8 cellular contexts compared by ENCODE assay signal in genomic region chr1:68495968-68496679, GRCh38. TPM values are rescaled to one million over a fixed set of nuclear protein-coding genes. Genes with fewer than 3 reads are reported as not detected.
A peak's percentile ranks its signal among the peaks of the same experiment; 100 is the strongest.
DNase-seq lines count a peak whose midpoint lies in the region; ATAC-seq and TF ChIP-seq lines count a peak whose summit lies in the region.

No MANE protein-coding gene starts in this region.

- peak; percentile 1 to 37 for DNase-seq in NCI-H2081 (lab: John Stamatoyannopoulos, UW)
- DNase-seq in NCI-H2081 treated with DMSO at 0.1 percent for 48 hours (lab: John Stamatoyannopoulos, UW), result no peak
- DNase-seq in H4 (ENCODE audit: low spot score), result peak; percentile 21
- peak; percentile 8 for DNase-seq in NCI-H1105 (lab: John Stamatoyannopoulos, UW)
- no peak for DNase-seq in ascending aorta (ENCODE audit: low spot score in 2 of 2)
- no peak for DNase-seq in lung (ENCODE audit: low spot score)
- no peak for DNase-seq in aorta
- DNase-seq in foreskin melanocyte, result no peak

- intact Hi-C loops in ascending aorta (cut with DNase I) (loop anchor here (5.0 kb wide), 1 partner anchor 369 kb away; no protein-coding TSS in a partner anchor), aorta (cut with DNase I) (no loop called here)

- 8 to 12% methylated on average over 21 of the region's 21 CpGs for WGBS in lung, 2 donors
- 8 to 10% methylated on average over 21 of the region's 21 CpGs for WGBS in aorta, 2 donors

- ATAC-seq in lung (ENCODE audit: insufficient read depth, low FRiP score), result no peak
- no peak for ATAC-seq in aorta (ENCODE audit: low FRiP score)

- H3K9me3 ChIP-seq in ascending aorta (no peaks in the 10 kb centered on the region), lung (ENCODE audit: control insufficient read depth in 2 of 2, insufficient read depth in 1 of 2, low read length in 1 of 2) (no peaks in the 10 kb centered on the region), aorta (ENCODE audit: control insufficient read depth, low read length) (no peaks in the 10 kb centered on the region)

- H3K4me1 ChIP-seq in ascending aorta (peaks cover 2 to 7% of the 10 kb centered on the region in 2 donors), lung (ENCODE audit: control insufficient read depth in 2 of 2, insufficient read depth in 2 of 2, low read length in 2 of 2) (peaks cover 2 to 9% of the 10 kb centered on the region in 2 donors), aorta (ENCODE audit: control insufficient read depth in 1 of 2, insufficient read depth in 2 of 2, low read length in 2 of 2) (peaks cover 0 to 3% of the 10 kb centered on the region in 2 donors)

- no peak overlapping the region for H3K27ac ChIP-seq in ascending aorta
- no peak overlapping the region for H3K27ac ChIP-seq in lung (ENCODE audit: low read depth in 1 of 2, low read length in 1 of 2)
- no peak overlapping the region for H3K27ac ChIP-seq in aorta (ENCODE audit: low read depth in 1 of 2, low read length in 2 of 2)

- H3K4me3 ChIP-seq in ascending aorta, result peak overlapping the region; percentile 59 to 69
- H3K4me3 ChIP-seq in lung, result peak overlapping the region; percentile 58
- H3K4me3 ChIP-seq in aorta (ENCODE audit: low read length in 2 of 2), result peak overlapping the region; percentile 57 to 82

- H3K27me3 ChIP-seq in ascending aorta (no peaks in the 10 kb centered on the region), lung (ENCODE audit: control insufficient read depth, insufficient read depth) (no peaks in the 10 kb centered on the region), aorta (ENCODE audit: control insufficient read depth in 1 of 2, insufficient read depth in 2 of 2, low read length in 1 of 2) (no peaks in the 10 kb centered on the region)

- TF ChIP-seq CTCF in ascending aorta (IDR thresholded peaks at IDR 0.05) (no peak), lung (IDR thresholded peaks at IDR 0.05; ENCODE audit: control extremely low read depth, extremely low read depth) (no peak)

- no peaks in the 10 kb centered on the region for H3K36me3 ChIP-seq in ascending aorta
- H3K36me3 ChIP-seq in lung (ENCODE audit: control insufficient read depth in 2 of 2, insufficient read depth in 2 of 2, low read length in 2 of 2), result no peaks in the 10 kb centered on the region
- H3K36me3 ChIP-seq in aorta (ENCODE audit: control insufficient read depth in 1 of 2, insufficient read depth in 2 of 2, low read length in 1 of 2), result no peaks in the 10 kb centered on the region

RNA-seq across cellular contexts. Expression of gene DEPDC1, which starts 0.8 kb away (rescaled TPM):
- total RNA-seq in H4 (2014; rRNA removed; shearing (Covaris generic)), result 53.8 and 81.0 TPM in 2 replicates
- not detected for total RNA-seq in ascending aorta
- total RNA-seq in lung, result 1 to 10 TPM in 1 of 2 donors, under 1 TPM in 1; 0.46 to 4.1 TPM
- polyA plus RNA-seq in lung, result under 1 TPM; 0.28 to 0.33 TPM
- total RNA-seq in aorta, result under 1 TPM in 1 of 2 donors, not detected in 1; 0.99 TPM
- under 1 TPM; 0.10 to 0.25 TPM for polyA plus RNA-seq in aorta

RNA-seq across cellular contexts. Expression of gene RPE65, which starts 46.4 kb away (rescaled TPM):
- total RNA-seq in H4 (2014; rRNA removed; shearing (Covaris generic)), result 0.43 and 1.1 TPM in 2 replicates
- not detected for total RNA-seq in ascending aorta
- total RNA-seq in lung, result under 1 TPM in 1 of 2 donors, not detected in 1; 0.09 TPM
- polyA plus RNA-seq in lung, result under 1 TPM in 1 of 2 donors, not detected in 1; 0.01 TPM
- total RNA-seq in aorta, result not detected
- not detected for polyA plus RNA-seq in aorta

Comparison
In these comparisons a context has a peak if more than half of its experiments do, and no peak if none do; other contexts are left out.
1. DNase-seq: peak in NCI-H2081 (2 of 2), H4 (single experiment) and NCI-H1105 (single experiment); none in NCI-H2081 treated with DMSO at 0.1 percent for 48 hours (single experiment), ascending aorta (0 of 2), lung (single experiment), aorta (0 of 2) and foreskin melanocyte (single experiment).
2. RNA of gene DEPDC1, which starts 0.8 kb away (total RNA-seq): 53.8 to 81.0 TPM in H4; 0.46 to 4.1 TPM in lung, 0.99 TPM in aorta and not detected in ascending aorta (single experiment); every median in the first group is over 10 times any median in the second.
3. Peak in every context shown above with its lines, with median percentiles within 50 percentile points of each other: H3K4me3 ChIP-seq.